1 cellular context compared by ENCODE assay signal in the genomic region with DNA sequence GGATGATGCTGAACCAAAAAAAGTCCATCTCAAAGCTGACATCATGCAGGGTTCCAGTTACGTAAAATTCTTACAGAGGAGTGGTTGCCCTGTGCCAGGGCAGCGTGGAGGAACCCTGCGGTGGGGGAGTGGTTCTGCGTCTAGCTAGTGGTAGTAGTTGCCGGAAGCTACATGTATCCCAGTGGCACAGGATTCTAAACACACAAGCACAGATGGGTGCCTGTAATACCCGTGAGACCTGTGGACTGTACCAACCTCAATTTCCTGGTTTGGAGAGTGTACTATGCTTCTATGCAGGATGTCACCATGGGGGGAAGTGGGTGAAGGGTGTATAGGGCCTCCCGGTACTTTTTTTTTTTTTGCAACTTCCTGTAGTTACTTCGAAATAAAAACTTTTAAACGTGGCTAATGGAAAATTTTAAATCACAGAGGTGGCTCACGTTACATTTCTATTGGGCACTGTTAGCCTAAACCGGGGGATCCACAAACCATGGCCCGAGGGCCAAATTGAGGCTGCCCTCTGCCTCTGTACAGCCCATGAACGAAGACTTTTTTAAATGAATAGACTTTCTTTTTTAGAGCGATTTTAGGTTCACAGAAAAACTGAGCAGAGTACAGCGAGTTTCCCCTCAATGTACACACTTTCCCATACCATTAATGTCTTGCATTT.
TF ChIP-seq lines count a peak whose summit lies in the region.

No MANE protein-coding gene starts in this region.

TF ChIP-seq in H1, 55 proteins besides CTCF, POLR2A, EP300 and RAD21 (continued from another document):
- TF ChIP-seq E2F6 (IDR thresholded peaks at IDR 0.05) (no peak), HDAC6 (IDR thresholded peaks at IDR 0.05; ENCODE audit: low read depth, low read length) (no peak), SIRT6 (IDR thresholded peaks at IDR 0.05; ENCODE audit: low read length) (no peak), SRF (IDR thresholded peaks at IDR 0.05; ENCODE audit: low read depth, low read length) (no peak), SP4 (IDR thresholded peaks at IDR 0.05; ENCODE audit: low read length) (no peak), CTBP2 (IDR thresholded peaks at IDR 0.05; ENCODE audit: borderline replicate concordance, insufficient read depth, insufficient read length, low read length) (no peak), CREB1 (IDR thresholded peaks at IDR 0.05) (no peak), EGR1 (IDR thresholded peaks at IDR 0.05; ENCODE audit: borderline replicate concordance, low read depth, low read length) (no peak), YY1 (IDR thresholded peaks at IDR 0.05; ENCODE audit: low read depth, low read length) (no peak), HDAC2 (IDR thresholded peaks at IDR 0.05; ENCODE audit: borderline replicate concordance in 1 of 2, low read depth in 2 of 2, low read length in 2 of 2) (no peak)
